ENCODE assay signal across 8 cellular contexts in genomic region chr5:155728857-155729683, GRCh38.
A peak's percentile ranks its signal among the peaks of the same experiment; 100 is the strongest.
DNase-seq lines count a peak whose midpoint lies in the region; ATAC-seq and TF ChIP-seq lines count a peak whose summit lies in the region.

No MANE protein-coding gene starts in this region.

- peak overlapping the region; percentile 20 to 89 (median 85) for H3K27ac ChIP-seq in heart left ventricle

- no peaks in the 10 kb centered on the region for H3K4me1 Mint-ChIP-seq in activated naive CD4-positive, alpha-beta T cell treated with anti-CD3 and anti-CD28 coated beads, Interleukin-2, amount 10 ng/mL, durations not matched to agents 7 days and 5 days

- H3K36me3 ChIP-seq in heart left ventricle, result no peaks in the 10 kb centered on the region

- H3K27ac Mint-ChIP-seq in activated naive CD4-positive, alpha-beta T cell treated with anti-CD3 and anti-CD28 coated beads, Interleukin-2, amount 10 ng/mL, durations not matched to agents 7 days and 5 days, result no peak overlapping the region

- 2 to 3% (median 2%) methylated on average over 48 to 54 of the region's 54 CpGs for WGBS in heart left ventricle, 4 donors

- H3K9me3 ChIP-seq in heart left ventricle, result no peaks in the 10 kb centered on the region

- DNase-seq in DMS153 (lab: John Stamatoyannopoulos, UW), result peak; percentile 3
- DNase-seq in NCI-H748 (lab: John Stamatoyannopoulos, UW; ENCODE audit: unreplicated experiment), result peak; percentile 80
- peak; percentile 30 to 71 (median 62) for DNase-seq in heart left ventricle
- DNase-seq in pons (ENCODE audit: low spot score), result peak; percentile 52
- no peak for DNase-seq in activated naive CD4-positive, alpha-beta T cell treated with anti-CD3 and anti-CD28 coated beads, Interleukin-2, amount 10 ng/mL, durations not matched to agents 7 days and 5 days
- DNase-seq in COLO829 (ENCODE audit: low spot score), result no peak

- peak overlapping the region; percentile 5 to 64 (median 59) for H3K4me3 ChIP-seq in heart left ventricle

- H3K4me3 Mint-ChIP-seq in activated naive CD4-positive, alpha-beta T cell treated with anti-CD3 and anti-CD28 coated beads, Interleukin-2, amount 10 ng/mL, durations not matched to agents 7 days and 5 days, result no peak overlapping the region

- no peaks in the 10 kb centered on the region for H3K36me3 Mint-ChIP-seq in activated naive CD4-positive, alpha-beta T cell treated with anti-CD3 and anti-CD28 coated beads, Interleukin-2, amount 10 ng/mL, durations not matched to agents 7 days and 5 days

- peak; percentile 52 to 77 (median 60) for ATAC-seq in heart left ventricle
- ATAC-seq in GM19351 (IDR thresholded peaks at IDR 0.05; ENCODE audit: unreplicated experiment), result no peak
- no peak for ATAC-seq in HG02623 (IDR thresholded peaks at IDR 0.05; ENCODE audit: unreplicated experiment)

- CTCF ChIA-PET in activated naive CD4-positive, alpha-beta T cell treated with anti-CD3 and anti-CD28 coated beads, Interleukin-2, amount 10 ng/mL, durations not matched to agents 7 days and 5 days (lab: Charles Lee), result no interaction called here

- H3K9me3 Mint-ChIP-seq in activated naive CD4-positive, alpha-beta T cell treated with anti-CD3 and anti-CD28 coated beads, Interleukin-2, amount 10 ng/mL, durations not matched to agents 7 days and 5 days, result no peaks in the 10 kb centered on the region

- intact Hi-C loops in heart left ventricle (cut with DNase I), result loop anchor here in 7 of 10 donors (2.0 to 10.0 kb wide), 10 partner anchors 114 to 757 kb away; no protein-coding TSS in a partner anchor

- peaks cover 0 to 49% (median 16%) of the 10 kb centered on the region in 9 donors for H3K27me3 ChIP-seq in heart left ventricle

- peak in 2 of 12 donors; percentile 2 to 5 for TF ChIP-seq CTCF in heart left ventricle (IDR thresholded peaks at IDR 0.05)

- no peak for TF ChIP-seq POLR2A in heart left ventricle (IDR thresholded peaks at IDR 0.05)

- peaks cover 0 to 33% (median 7%) of the 10 kb centered on the region in 12 donors for H3K4me1 ChIP-seq in heart left ventricle

- H3K27me3 Mint-ChIP-seq in activated naive CD4-positive, alpha-beta T cell treated with anti-CD3 and anti-CD28 coated beads, Interleukin-2, amount 10 ng/mL, durations not matched to agents 7 days and 5 days, result peaks cover 64% of the 10 kb centered on the region

Comparison
In these comparisons a context has a peak if more than half of its experiments do, and no peak if none do; other contexts are left out.
1. DNase-seq: peak in DMS153 (single experiment), NCI-H748 (single experiment), heart left ventricle (5 of 5) and pons (single experiment); none in activated naive CD4-positive, alpha-beta T cell treated with anti-CD3 and anti-CD28 coated beads, Interleukin-2, amount 10 ng/mL, durations not matched to agents 7 days and 5 days (single experiment) and COLO829 (single experiment).
2. ATAC-seq: peak in heart left ventricle (4 of 4); none in GM19351 (single experiment) and HG02623 (single experiment).